ENCODE assay signal across 14 cellular contexts in the genomic region with DNA sequence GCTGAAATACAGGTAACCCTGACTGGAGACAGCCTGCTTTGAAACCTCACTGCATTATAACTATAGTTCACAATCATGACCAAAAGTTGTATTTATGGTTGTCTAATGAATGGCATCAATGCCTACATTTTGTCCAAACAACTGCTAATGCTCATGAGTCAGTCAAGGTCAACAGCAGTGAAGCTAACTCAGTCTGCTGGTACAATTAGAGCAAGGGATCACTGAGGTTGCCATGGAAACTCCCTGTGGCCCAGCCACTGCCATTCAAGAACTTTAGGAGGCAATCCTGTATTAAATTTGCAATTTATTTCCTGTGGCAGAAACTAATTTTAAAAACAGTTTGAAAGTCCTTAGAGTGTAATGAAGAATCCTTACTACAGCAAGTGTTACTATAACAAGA.
A peak's percentile ranks its signal among the peaks of the same experiment; 100 is the strongest.
DNase-seq lines count a peak whose midpoint lies in the region; ATAC-seq and TF ChIP-seq lines count a peak whose summit lies in the region.
"Had no signal": no experiment of that assay in that cellular context is flagged by ENCODE, and none has a peak within 500 bp of the region (broad histone marks: within the 10 kb centered on the region; RNA-seq: fewer than 3 reads in every experiment).

No MANE protein-coding gene starts in this region.

- TF ChIP-seq POLR2A in adrenal gland (IDR thresholded peaks at IDR 0.05), result no peak

- H3K36me3 ChIP-seq in adrenal gland (replicated peaks in 1 of 2), result no peaks in the 10 kb centered on the region
- H3K36me3 ChIP-seq: stomach had no signal

- H3K9me3 ChIP-seq in adrenal gland (replicated peaks in 1 of 3), result no peaks in the 10 kb centered on the region
- H3K9me3 ChIP-seq: stomach had no signal

- no peak overlapping the region for H3K4me3 ChIP-seq in HFF-Myc (replicated peaks; ENCODE audit: low read depth, low read length)
- H3K4me3 ChIP-seq in adrenal gland, result no peak overlapping the region
- H3K4me3 ChIP-seq: stomach had no signal

- TF ChIP-seq CTCF in HFF-Myc (IDR thresholded peaks at IDR 0.05; ENCODE audit: low read depth, low read length, missing control alignments), result no peak
- TF ChIP-seq CTCF in adrenal gland (IDR thresholded peaks at IDR 0.05), result no peak

- DNase-seq in Ammon's horn (ENCODE audit: low spot score), result peak; percentile 35
- DNase-seq in HFF-Myc (ENCODE audit: extremely low read depth, low read depth), result peak; percentile 31
- DNase-seq in adrenal gland, result peak; percentile 54 to 85 (median 70)
- DNase-seq in hepatic stellate cell (ENCODE audit: low spot score), result peak; percentile 3
- no peak for DNase-seq in SIG-M5 treated with dmso at 0.1 percent for 504 hours (lab: John Stamatoyannopoulos, UW; ENCODE audit: unreplicated experiment)
- DNase-seq: activated CD4-positive, alpha-beta memory T cell treated with anti-CD3 and anti-CD28 coated beads, Interleukin-2, amount 10 ng/mL, durations not matched to agents 7 days and 5 days; CD8-positive, alpha-beta T cell; KG1; stimulated activated CD4-positive, alpha-beta T cell treated with anti-CD3 and anti-CD28 coated beads, Interleukin-4, amount 100 ng/mL, for 1 hour; stomach had no signal

- ATAC-seq in GM19463 (IDR thresholded peaks at IDR 0.05; ENCODE audit: unreplicated experiment) (no peak), HG03280 (IDR thresholded peaks at IDR 0.05; ENCODE audit: unreplicated experiment) (no peak), GM18870 (IDR thresholded peaks at IDR 0.05; ENCODE audit: unreplicated experiment) (no peak)
- ATAC-seq: activated naive CD4-positive, alpha-beta T cell treated with anti-CD3 and anti-CD28 coated beads, Interleukin-2, amount 50 U/mL, for 72 hours; CD8-positive, alpha-beta T cell had no signal

- H3K27me3 ChIP-seq in adrenal gland, result no peaks in the 10 kb centered on the region
- H3K27me3 ChIP-seq: stomach had no signal

- intact Hi-C loops in adrenal gland (cut with DNase I), result no loop called here

- H3K27ac ChIP-seq in adrenal gland, result no peak overlapping the region
- H3K27ac ChIP-seq: stomach had no signal

- peaks cover 0 to 11% of the 10 kb centered on the region in 2 donors for H3K4me1 ChIP-seq in adrenal gland (replicated peaks in 1 of 2)
- H3K4me1 ChIP-seq: stomach had no signal
